Comparison of ENCODE assay signal across 14 cellular contexts in genomic region chr20:31823360-31824124, GRCh38. TPM values are rescaled to one million over a fixed set of nuclear protein-coding genes. Genes with fewer than 3 reads are reported as not detected.
DNase-seq lines count a peak whose midpoint lies in the region; ATAC-seq, FAIRE-seq and TF ChIP-seq lines count a peak whose summit lies in the region.
"Had no signal": no experiment of that assay in that cellular context is flagged by ENCODE, and none has a peak within 500 bp of the region (broad histone marks: within the 10 kb centered on the region; RNA-seq: fewer than 3 reads in every experiment).

No MANE protein-coding gene starts in this region.

- peak overlapping the region; percentile 72 for H3K4me2 ChIP-seq in astrocyte (ENCODE audit: low read length)

- H3K9me3 Mint-ChIP-seq in astrocyte (ENCODE audit: unreplicated experiment) (no peaks in the 10 kb centered on the region), nephron (no peaks in the 10 kb centered on the region)
- H3K9me3 Mint-ChIP-seq: activated CD4-positive, alpha-beta memory T cell treated with anti-CD3 and anti-CD28 coated beads, Interleukin-2, amount 10 ng/mL, durations not matched to agents 7 days and 5 days; activated naive CD4-positive, alpha-beta T cell treated with anti-CD3 and anti-CD28 coated beads, Interleukin-2, amount 10 ng/mL, durations not matched to agents 7 days and 5 days; T-helper 2 cell treated with Interferon-gamma antibody and Interleukin-4, amounts not matched to agents 5 μg/mL and 100 μg/mL, for 36 hours had no signal

- H3K4me3 ChIP-seq in astrocyte (ENCODE audit: insufficient read depth, low read depth, low read length) = no peak overlapping the region
- H3K4me3 ChIP-seq: colonic mucosa, MG63 had no signal

- H3K27ac Mint-ChIP-seq in astrocyte (ENCODE audit: unreplicated experiment) = peak overlapping the region; percentile 67
- peak overlapping the region in 1 of 3 experiments; percentile 83 for H3K27ac Mint-ChIP-seq in nephron
- H3K27ac Mint-ChIP-seq: activated CD4-positive, alpha-beta memory T cell treated with anti-CD3 and anti-CD28 coated beads, Interleukin-2, amount 10 ng/mL, durations not matched to agents 7 days and 5 days; activated naive CD4-positive, alpha-beta T cell treated with anti-CD3 and anti-CD28 coated beads, Interleukin-2, amount 10 ng/mL, durations not matched to agents 7 days and 5 days; CD14-positive monocyte; T-helper 2 cell treated with Interferon-gamma antibody and Interleukin-4, amounts not matched to agents 5 μg/mL and 100 μg/mL, for 36 hours had no signal

- no peak for ATAC-seq in HG03175 (IDR thresholded peaks at IDR 0.05; ENCODE audit: unreplicated experiment)

- H4K20me1 ChIP-seq in astrocyte (ENCODE audit: insufficient read depth, low read length) = no peaks in the 10 kb centered on the region

- H3K36me3 Mint-ChIP-seq in astrocyte (ENCODE audit: low read depth, unreplicated experiment) (peaks cover under 1% of the 10 kb centered on the region), nephron (ENCODE audit: low read depth) (no peaks in the 10 kb centered on the region)
- H3K36me3 Mint-ChIP-seq: activated naive CD4-positive, alpha-beta T cell treated with anti-CD3 and anti-CD28 coated beads, Interleukin-2, amount 10 ng/mL, durations not matched to agents 7 days and 5 days; CD14-positive monocyte had no signal

- no peaks in the 10 kb centered on the region for H3K79me2 ChIP-seq in astrocyte (ENCODE audit: insufficient read depth, low read length)

- no peaks in the 10 kb centered on the region for H3K36me3 ChIP-seq in astrocyte (ENCODE audit: insufficient read depth, low read length)
- H3K36me3 ChIP-seq: colonic mucosa, MG63, Peyer's patch had no signal

- peak overlapping the region; percentile 43 for H3K9ac ChIP-seq in astrocyte (ENCODE audit: low read length)

- peak overlapping the region; percentile 62 for H2AFZ ChIP-seq in astrocyte (ENCODE audit: low read depth, low read length)

- no peak overlapping the region for H3K4me3 Mint-ChIP-seq in astrocyte (ENCODE audit: unreplicated experiment)
- H3K4me3 Mint-ChIP-seq in nephron = peak overlapping the region; percentile 26 to 43 (median 34)
- H3K4me3 Mint-ChIP-seq: activated CD4-positive, alpha-beta memory T cell treated with anti-CD3 and anti-CD28 coated beads, Interleukin-2, amount 10 ng/mL, durations not matched to agents 7 days and 5 days; activated naive CD4-positive, alpha-beta T cell treated with anti-CD3 and anti-CD28 coated beads, Interleukin-2, amount 10 ng/mL, durations not matched to agents 7 days and 5 days; T-helper 2 cell treated with Interferon-gamma antibody and Interleukin-4, amounts not matched to agents 5 μg/mL and 100 μg/mL, for 36 hours had no signal

- H3K9me3 ChIP-seq in astrocyte (ENCODE audit: insufficient read depth, low read depth, low read length) = no peaks in the 10 kb centered on the region
- H3K9me3 ChIP-seq: colonic mucosa, MG63, Peyer's patch had no signal

- H3K27me3 Mint-ChIP-seq in astrocyte (ENCODE audit: low read depth, unreplicated experiment) (peaks cover 26% of the 10 kb centered on the region), nephron (ENCODE audit: low read depth) (no peaks in the 10 kb centered on the region)
- H3K27me3 Mint-ChIP-seq: activated CD4-positive, alpha-beta memory T cell treated with anti-CD3 and anti-CD28 coated beads, Interleukin-2, amount 10 ng/mL, durations not matched to agents 7 days and 5 days had no signal

- DNase-seq in HT1080 (ENCODE audit: low read depth) (peak; percentile 49), astrocyte (ENCODE audit: low read depth) (no peak), NCI-H1436 treated with DMSO at 0.1 percent for 48 hours (lab: John Stamatoyannopoulos, UW) (no peak), DMS79 (lab: John Stamatoyannopoulos, UW) (no peak)

- H3K27ac ChIP-seq in astrocyte (ENCODE audit: low read depth, low read length) = no peak overlapping the region
- H3K27ac ChIP-seq: colonic mucosa, Peyer's patch had no signal

- H3K4me1 Mint-ChIP-seq in astrocyte (ENCODE audit: low read depth, unreplicated experiment) = peaks cover 10% of the 10 kb centered on the region
- H3K4me1 Mint-ChIP-seq in nephron = peaks cover 39% of the 10 kb centered on the region

- TF ChIP-seq CTCF in astrocyte (IDR thresholded peaks at IDR 0.05; ENCODE audit: insufficient read depth, low read depth, low read length) (no peak), nephron (IDR thresholded peaks at IDR 0.05; ENCODE audit: unreplicated experiment in 3 of 3) (no peak)

- H3K27me3 ChIP-seq in astrocyte (ENCODE audit: insufficient read depth, low read length) = peaks cover 2% of the 10 kb centered on the region
- H3K27me3 ChIP-seq: colonic mucosa, MG63, Peyer's patch had no signal

- H3K4me1 ChIP-seq in astrocyte (ENCODE audit: insufficient read depth, low read length) = peaks cover 26% of the 10 kb centered on the region
- H3K4me1 ChIP-seq: colonic mucosa had no signal

- no peak for FAIRE-seq in astrocyte (lab: Jason Lieb, UNC)

RNA-seq across cellular contexts. Expression of gene MYLK2, which starts 4.4 kb away (rescaled TPM):
- 0.70 and 1.0 TPM in 2 replicates for total RNA-seq in HT1080 (2014; rRNA removed; shearing (Covaris generic))
- polyA plus RNA-seq in HT1080 (2015; cell fraction: cytosol; rRNA removed) = 0.61 and 1.3 TPM in 2 replicates
- polyA plus RNA-seq in HT1080 (2015; cell fraction: nucleus; rRNA removed) = 1.4 and 1.9 TPM in 2 replicates
- 2.1 and 3.1 TPM in 2 replicates for total RNA-seq in astrocyte
- total RNA-seq: renal cortical epithelial cell had no signal
- polyA plus RNA-seq: CD14-positive monocyte had no signal

RNA-seq across cellular contexts. Expression of gene FOXS1, which starts 21.9 kb away (rescaled TPM):
- 0.17 and 0.35 TPM in 2 replicates for total RNA-seq in HT1080 (2014; rRNA removed; shearing (Covaris generic))
- polyA plus RNA-seq in HT1080 (2015; cell fraction: cytosol; rRNA removed) = 0.15 and 0.73 TPM in 2 replicates
- polyA plus RNA-seq in HT1080 (2015; cell fraction: nucleus; rRNA removed) = 0.25 and 0.51 TPM in 2 replicates
- total RNA-seq in astrocyte = 26.0 and 37.1 TPM in 2 replicates
- total RNA-seq: activated CD4-positive, alpha-beta memory T cell treated with anti-CD3 and anti-CD28 coated beads, Interleukin-2, amount 10 ng/mL, durations not matched to agents 7 days and 5 days; Peyer's patch had no signal
- polyA plus RNA-seq: CD14-positive monocyte had no signal

RNA-seq across cellular contexts. Expression of gene DUSP15, which starts 46.8 kb away (rescaled TPM):
- total RNA-seq in HT1080 (2014; rRNA removed; shearing (Covaris generic)) = 0.30 TPM in 1 of 2 replicates, not detected in the other
- polyA plus RNA-seq in HT1080 (2015; cell fraction: cytosol; rRNA removed) = 0.30 TPM in 1 of 2 replicates, not detected in the other
- 0.29 TPM in 1 of 2 replicates, not detected in the other for polyA plus RNA-seq in HT1080 (2015; cell fraction: nucleus; rRNA removed)
- 1.2 and 3.1 TPM in 2 replicates for total RNA-seq in astrocyte
- total RNA-seq: activated CD4-positive, alpha-beta memory T cell treated with anti-CD3 and anti-CD28 coated beads, Interleukin-2, amount 10 ng/mL, durations not matched to agents 7 days and 5 days had no signal
- polyA plus RNA-seq: CD14-positive monocyte had no signal

RNA-seq across cellular contexts. Expression of gene TTLL9, which starts 46.9 kb away (rescaled TPM):
- total RNA-seq in HT1080 (2014; rRNA removed; shearing (Covaris generic)) = not detected in 2 replicates
- polyA plus RNA-seq in HT1080 (2015; cell fraction: cytosol; rRNA removed) = 0.06 TPM in 1 of 2 replicates, not detected in the other
- 0.17 TPM in 1 of 2 replicates, not detected in the other for polyA plus RNA-seq in HT1080 (2015; cell fraction: nucleus; rRNA removed)
- total RNA-seq in astrocyte = 0.34 and 0.41 TPM in 2 replicates
- total RNA-seq: activated CD4-positive, alpha-beta memory T cell treated with anti-CD3 and anti-CD28 coated beads, Interleukin-2, amount 10 ng/mL, durations not matched to agents 7 days and 5 days; colonic mucosa had no signal
- polyA plus RNA-seq: CD14-positive monocyte had no signal

Comparison
In these comparisons a context has a peak if more than half of its experiments do, and no peak if none do; other contexts are left out.
1. RNA of gene FOXS1, which starts 21.9 kb away (total RNA-seq): 26.0 to 37.1 TPM in astrocyte; 0.17 to 0.35 TPM in HT1080; every median in the first group is over 10 times any median in the second.